17 cellular contexts compared by ENCODE assay signal in the genomic region with DNA sequence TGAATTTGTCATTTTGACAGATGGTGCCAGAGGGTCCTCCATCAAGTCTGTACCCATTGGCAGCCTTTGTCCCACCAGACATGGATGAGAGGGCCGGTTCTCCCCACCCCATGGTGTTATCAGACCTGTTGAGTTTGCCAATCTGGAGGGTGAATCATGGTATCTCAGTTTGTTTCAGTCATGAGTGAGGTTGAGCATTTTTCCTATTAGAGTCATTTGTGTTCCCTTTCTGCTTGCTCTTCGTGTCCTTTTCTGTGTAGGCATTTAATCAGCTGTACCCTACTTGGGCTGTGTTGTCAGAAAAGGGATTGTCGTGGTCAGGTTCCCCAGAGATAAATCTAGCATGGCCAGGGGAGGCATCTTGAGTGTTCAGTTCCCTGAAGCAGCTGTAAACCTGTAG. TPM values are rescaled to one million over a fixed set of nuclear protein-coding genes. Genes with fewer than 3 reads are reported as not detected.
DNase-seq lines count a peak whose midpoint lies in the region; TF ChIP-seq lines count a peak whose summit lies in the region.
"Had no signal": no experiment of that assay in that cellular context is flagged by ENCODE, and none has a peak within 500 bp of the region (broad histone marks: within the 10 kb centered on the region; RNA-seq: fewer than 3 reads in every experiment).

No MANE protein-coding gene starts in this region.

- no peak overlapping the region for H2AFZ ChIP-seq in mammary epithelial cell (ENCODE audit: low read depth, low read length)

- H3K4me1 Mint-ChIP-seq in progenitor cell of endocrine pancreas (ENCODE audit: low read depth) = peaks cover 3% of the 10 kb centered on the region
- H3K4me1 Mint-ChIP-seq: CD4-positive, CD25-positive, alpha-beta regulatory T cell had no signal

- no peak overlapping the region for H3K27ac Mint-ChIP-seq in progenitor cell of endocrine pancreas
- H3K27ac Mint-ChIP-seq: CD4-positive, CD25-positive, alpha-beta regulatory T cell; HFFc6 had no signal

- H3K9me3 Mint-ChIP-seq in progenitor cell of endocrine pancreas (ENCODE audit: low read depth) = peaks cover 4% of the 10 kb centered on the region
- H3K9me3 Mint-ChIP-seq: CD4-positive, CD25-positive, alpha-beta regulatory T cell; HFFc6 had no signal

- CTCF ChIA-PET in mammary epithelial cell (lab: Charles Lee; ENCODE audit: low non-redundant PET) = no interaction called here

- no TSS peak for BruUV-seq in mammary epithelial cell (replicated peaks; lab: Mats Ljungman, UMichigan)

- H3K4me3 Mint-ChIP-seq in progenitor cell of endocrine pancreas (ENCODE audit: low read depth) = no peak overlapping the region
- H3K4me3 Mint-ChIP-seq: CD4-positive, CD25-positive, alpha-beta regulatory T cell; HFFc6 had no signal

- H3K4me1 ChIP-seq in mammary epithelial cell (ENCODE audit: insufficient read depth, low read length) (no peaks in the 10 kb centered on the region), breast epithelium (no peaks in the 10 kb centered on the region)
- H3K4me1 ChIP-seq: BLaER1, HAP-1 had no signal

- no peaks in the 10 kb centered on the region for H4K20me1 ChIP-seq in mammary epithelial cell (ENCODE audit: insufficient read depth, low read length)
- H4K20me1 ChIP-seq: BLaER1 had no signal

- H3K36me3 ChIP-seq in mammary epithelial cell (ENCODE audit: insufficient read depth, low read length) (no peaks in the 10 kb centered on the region), breast epithelium (no peaks in the 10 kb centered on the region)
- H3K36me3 ChIP-seq: BLaER1, HAP-1 had no signal

- intact Hi-C loops in mammary epithelial cell (cut with micrococcal nuclease) = no loop called here
- intact Hi-C loops in breast epithelium (cut with DNase I; ENCODE audit: low total_unique reads) = no loop called here

- TF ChIP-seq CTCF in mammary epithelial cell (conservative IDR thresholded peaks at IDR 0.05 in 1 of 2, IDR thresholded peaks at IDR 0.05 in 1 of 2; ENCODE audit: extremely low read depth in 1 of 2, insufficient read depth in 1 of 2, low read depth in 1 of 2, low read length in 2 of 2) = no peak
- no peak for TF ChIP-seq CTCF in breast epithelium (IDR thresholded peaks at IDR 0.05)
- no peak for TF ChIP-seq CTCF in progenitor cell of endocrine pancreas (IDR thresholded peaks at IDR 0.05; ENCODE audit: unreplicated experiment)

- no peak overlapping the region for H3K27ac ChIP-seq in mammary epithelial cell (ENCODE audit: insufficient read depth, low read depth, low read length)
- no peak overlapping the region for H3K27ac ChIP-seq in breast epithelium
- H3K27ac ChIP-seq: A549, BLaER1 had no signal

- WGBS in mammary epithelial cell (ENCODE audit: low coverage, missing lambda C conversion rate) = 16% methylated on average over 3 of the region's 3 CpGs

- H3K4me3 ChIP-seq in mammary epithelial cell (replicated peaks in 1 of 3; ENCODE audit: insufficient read depth in 1 of 3, low read depth in 2 of 3, low read length in 3 of 3) = no peak overlapping the region
- no peak overlapping the region for H3K4me3 ChIP-seq in breast epithelium
- H3K4me3 ChIP-seq: A549, BLaER1, HAP-1 had no signal

- DNase-seq in mammary epithelial cell (peak; percentile 5), breast epithelium (ENCODE audit: low spot score in 2 of 2) (no peak), amniotic epithelial cell (ENCODE audit: low read depth) (peak; percentile 5), iris pigment epithelial cell (ENCODE audit: low read depth) (peak; percentile 6), NCI-H82 (lab: John Stamatoyannopoulos, UW) (no peak), progenitor cell of endocrine pancreas (ENCODE audit: low spot score, unreplicated experiment) (no peak), NCI-H128 (lab: John Stamatoyannopoulos, UW; ENCODE audit: unreplicated experiment) (no peak)
- DNase-seq: AML-193; CD4-positive, CD25-positive, alpha-beta regulatory T cell; DMS53; GF-D8; HFFc6 had no signal

- dilution Hi-C loops in mammary epithelial cell (cut with HindIII; ENCODE audit: low sequenced_read_pairs) = no loop called here

- no peak overlapping the region for H3K9ac ChIP-seq in mammary epithelial cell (ENCODE audit: insufficient read depth, low read length)
- H3K9ac ChIP-seq: BLaER1 had no signal

- no peak overlapping the region for H3K4me2 ChIP-seq in mammary epithelial cell (ENCODE audit: insufficient read depth, low read depth, low read length)
- H3K4me2 ChIP-seq: A549, BLaER1 had no signal

- H3K36me3 Mint-ChIP-seq in progenitor cell of endocrine pancreas (ENCODE audit: insufficient read depth) = no peaks in the 10 kb centered on the region
- H3K36me3 Mint-ChIP-seq: CD4-positive, CD25-positive, alpha-beta regulatory T cell had no signal

- no peaks in the 10 kb centered on the region for H3K9me3 ChIP-seq in mammary epithelial cell (replicated peaks; ENCODE audit: insufficient read depth, low read length)
- H3K9me3 ChIP-seq in breast epithelium = no peaks in the 10 kb centered on the region
- H3K9me3 ChIP-seq: A549, BLaER1, HAP-1 had no signal

- peaks cover 82% of the 10 kb centered on the region for H3K27me3 Mint-ChIP-seq in progenitor cell of endocrine pancreas
- H3K27me3 Mint-ChIP-seq: CD4-positive, CD25-positive, alpha-beta regulatory T cell had no signal

- no peaks in the 10 kb centered on the region for H3K79me2 ChIP-seq in mammary epithelial cell (ENCODE audit: insufficient read depth, low read length)

- no peaks in the 10 kb centered on the region for H3K27me3 ChIP-seq in mammary epithelial cell (ENCODE audit: insufficient read depth, low read length)
- no peaks in the 10 kb centered on the region for H3K27me3 ChIP-seq in breast epithelium
- H3K27me3 ChIP-seq: BLaER1 had no signal

- in situ Hi-C loops in mammary epithelial cell (cut with MboI; ENCODE audit: low sequenced_read_pairs in 2 of 2) = no loop called here

- no peak for TF ChIP-seq POLR2A in breast epithelium (IDR thresholded peaks at IDR 0.05)

RNA-seq across cellular contexts. Expression of gene SLC24A4, which starts 30.5 kb away (rescaled TPM):
- total RNA-seq in mammary epithelial cell (under 1 TPM in 1 of 2 donors, not detected in 1; 0.05 TPM), breast epithelium (under 1 TPM in 2 of 3 donors, not detected in 1; 0.15 to 0.96 TPM), progenitor cell of endocrine pancreas (not detected in 2 replicates)
- polyA plus RNA-seq in mammary epithelial cell = 0.05 TPM
- polyA minus RNA-seq in mammary epithelial cell = not detected
- total RNA-seq: CD4-positive, CD25-positive, alpha-beta regulatory T cell; HepG2; HFFc6 had no signal
- polyA plus RNA-seq: AG04450, HepG2 had no signal

Comparison
In these comparisons a context has a peak if more than half of its experiments do, and no peak if none do; other contexts are left out.
1. DNase-seq: peak in mammary epithelial cell (single experiment), amniotic epithelial cell (single experiment) and iris pigment epithelial cell (single experiment); none in breast epithelium (0 of 2), NCI-H82 (single experiment), progenitor cell of endocrine pancreas (single experiment) and NCI-H128 (single experiment).